ENCODE assay signal across 11 cellular contexts in the genomic region with DNA sequence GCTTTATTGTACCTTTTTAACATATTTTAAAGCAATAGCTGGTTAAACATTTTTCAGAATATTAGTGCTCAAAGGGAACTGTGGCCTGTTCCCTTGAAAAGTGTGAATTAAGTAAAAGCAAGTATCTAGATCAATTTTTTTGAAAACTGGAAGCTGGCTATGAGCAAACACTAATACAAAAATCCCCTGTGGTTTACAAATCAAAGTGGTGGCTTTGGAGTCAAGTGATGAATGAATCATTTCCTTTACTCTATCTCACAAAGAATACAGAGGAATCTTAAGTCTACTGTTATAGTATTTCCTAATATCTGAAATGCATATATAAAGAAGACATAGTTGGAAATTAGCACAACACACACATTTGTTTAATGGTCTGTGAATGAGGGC.
DNase-seq lines count a peak whose midpoint lies in the region; ATAC-seq and TF ChIP-seq lines count a peak whose summit lies in the region.
"Had no signal": no experiment of that assay in that cellular context is flagged by ENCODE, and none has a peak within 500 bp of the region (broad histone marks: within the 10 kb centered on the region; RNA-seq: fewer than 3 reads in every experiment).

No MANE protein-coding gene starts in this region.

- H3K4me3 Mint-ChIP-seq in activated CD8-positive, alpha-beta T cell treated with anti-CD3 and anti-CD28 coated beads, Interleukin-2, amount 10 ng/mL, durations not matched to agents 7 days and 5 days, result no peak overlapping the region

- no peak for TF ChIP-seq CTCF in A673 (conservative IDR thresholded peaks at IDR 0.05; ENCODE audit: low read depth, low read length)

- no peak overlapping the region for H3K27ac Mint-ChIP-seq in activated CD8-positive, alpha-beta T cell treated with anti-CD3 and anti-CD28 coated beads, Interleukin-2, amount 10 ng/mL, durations not matched to agents 7 days and 5 days

- ATAC-seq in GM19397 (IDR thresholded peaks at IDR 0.05; ENCODE audit: unreplicated experiment) (peak; percentile 61), HG03066 (IDR thresholded peaks at IDR 0.05; ENCODE audit: low read depth, unreplicated experiment) (peak; percentile 54), HG03439 (IDR thresholded peaks at IDR 0.05; ENCODE audit: unreplicated experiment) (no peak), left lobe of liver (no peak)
- peak; percentile 49 for ATAC-seq in activated CD8-positive, alpha-beta T cell treated with anti-CD3 and anti-CD28 coated beads, Interleukin-2, amount 10 ng/mL, durations not matched to agents 7 days and 5 days

- H3K9me3 ChIP-seq in A673 (ENCODE audit: low read depth, low read length, poor library complexity, severe bottlenecking), result no peaks in the 10 kb centered on the region
- H3K9me3 ChIP-seq: esophagus muscularis mucosa had no signal

- H3K9me3 Mint-ChIP-seq in activated CD8-positive, alpha-beta T cell treated with anti-CD3 and anti-CD28 coated beads, Interleukin-2, amount 10 ng/mL, durations not matched to agents 7 days and 5 days (ENCODE audit: insufficient read depth), result peaks cover 4% of the 10 kb centered on the region

- no TSS peak for BruUV-seq in A673 (replicated peaks; lab: Mats Ljungman, UMichigan)

- POLR2A ChIA-PET in A673 (lab: Charles Lee; ENCODE audit: low non-redundant PET), result no interaction called here
- POLR2A ChIA-PET in activated CD8-positive, alpha-beta T cell treated with anti-CD3 and anti-CD28 coated beads, Interleukin-2, amount 10 ng/mL, durations not matched to agents 7 days and 5 days (lab: Charles Lee), result no interaction called here

- H3K27me3 ChIP-seq in A673 (replicated peaks; ENCODE audit: insufficient read depth, low read depth, low read length, poor library complexity) (no peaks in the 10 kb centered on the region), H7 (ENCODE audit: control insufficient read depth, insufficient read depth, low read length) (no peaks in the 10 kb centered on the region)
- H3K27me3 ChIP-seq: esophagus muscularis mucosa had no signal

- peaks cover 16% of the 10 kb centered on the region for H3K4me1 Mint-ChIP-seq in activated CD8-positive, alpha-beta T cell treated with anti-CD3 and anti-CD28 coated beads, Interleukin-2, amount 10 ng/mL, durations not matched to agents 7 days and 5 days (ENCODE audit: low read depth)

- peaks cover 8% of the 10 kb centered on the region for H3K4me1 ChIP-seq in A673 (ENCODE audit: insufficient read depth, low read length, poor library complexity, severe bottlenecking)
- H3K4me1 ChIP-seq: esophagus muscularis mucosa, parathyroid adenoma had no signal

- H3K27ac ChIP-seq in A673 (ENCODE audit: low read depth, low read length, poor library complexity, severe bottlenecking), result no peak overlapping the region
- H3K27ac ChIP-seq: esophagus muscularis mucosa, parathyroid adenoma had no signal

- intact Hi-C loops in A673 (cut with micrococcal nuclease; ENCODE audit: unreplicated experiment), result no loop called here

- DNase-seq in A673 (ENCODE audit: low spot score) (peak; percentile 83), COR-L47 (lab: John Stamatoyannopoulos, UW) (no peak), H7 (no peak), left lobe of liver (ENCODE audit: low spot score) (no peak)
- no peak for DNase-seq in activated CD8-positive, alpha-beta T cell treated with anti-CD3 and anti-CD28 coated beads, Interleukin-2, amount 10 ng/mL, durations not matched to agents 7 days and 5 days
- DNase-seq: NCI-H1048 had no signal

- peaks cover 5% of the 10 kb centered on the region for H3K27me3 Mint-ChIP-seq in activated CD8-positive, alpha-beta T cell treated with anti-CD3 and anti-CD28 coated beads, Interleukin-2, amount 10 ng/mL, durations not matched to agents 7 days and 5 days (ENCODE audit: low read depth)

- no peaks in the 10 kb centered on the region for H3K36me3 ChIP-seq in A673 (ENCODE audit: insufficient read depth, low read length, poor library complexity, severe bottlenecking)
- no peaks in the 10 kb centered on the region for H3K36me3 ChIP-seq in H7 (replicated peaks; ENCODE audit: control insufficient read depth, insufficient read depth, low read length)
- H3K36me3 ChIP-seq: esophagus muscularis mucosa had no signal

- H3K4me3 ChIP-seq in A673 (ENCODE audit: low read depth, low read length, poor library complexity, severe bottlenecking) (no peak overlapping the region), H7 (ENCODE audit: insufficient read depth, low read depth, low read length) (no peak overlapping the region)
- H3K4me3 ChIP-seq: esophagus muscularis mucosa had no signal

- peaks cover 2% of the 10 kb centered on the region for H3K36me3 Mint-ChIP-seq in activated CD8-positive, alpha-beta T cell treated with anti-CD3 and anti-CD28 coated beads, Interleukin-2, amount 10 ng/mL, durations not matched to agents 7 days and 5 days (ENCODE audit: low read depth)

- CTCF ChIA-PET in A673 (lab: Charles Lee), result no interaction called here
- CTCF ChIA-PET in activated CD8-positive, alpha-beta T cell treated with anti-CD3 and anti-CD28 coated beads, Interleukin-2, amount 10 ng/mL, durations not matched to agents 7 days and 5 days (lab: Charles Lee), result no interaction called here

Comparison
In these comparisons a context has a peak if more than half of its experiments do, and no peak if none do; other contexts are left out.
1. ATAC-seq: peak in GM19397 (single experiment), HG03066 (single experiment) and activated CD8-positive, alpha-beta T cell treated with anti-CD3 and anti-CD28 coated beads, Interleukin-2, amount 10 ng/mL, durations not matched to agents 7 days and 5 days (single experiment); none in HG03439 (single experiment) and left lobe of liver (single experiment).